15 cellular contexts compared by ENCODE assay signal in genomic region chr16:86249631-86250030, GRCh38.
DNase-seq lines count a peak whose midpoint lies in the region; ATAC-seq and TF ChIP-seq lines count a peak whose summit lies in the region.
"Had no signal": no experiment of that assay in that cellular context is flagged by ENCODE, and none has a peak within 500 bp of the region (broad histone marks: within the 10 kb centered on the region; RNA-seq: fewer than 3 reads in every experiment).

No MANE protein-coding gene starts in this region.

- H3K4me3 ChIP-seq in HEK293 (ENCODE audit: low read depth, low read length) (no peak overlapping the region), IMR-90 (ENCODE audit: insufficient read depth, low read depth, low read length) (no peak overlapping the region), coronary artery (no peak overlapping the region), prostate gland (no peak overlapping the region), tibial nerve (no peak overlapping the region)
- H3K4me3 ChIP-seq: GM23248, HAP-1 had no signal

- TF ChIP-seq CTCF in HEK293 (tag by site-specific recombination; IDR thresholded peaks at IDR 0.05) = no peak
- TF ChIP-seq CTCF in IMR-90 (conservative IDR thresholded peaks at IDR 0.05; ENCODE audit: low read depth, low read length) = no peak
- no peak for TF ChIP-seq CTCF in coronary artery (IDR thresholded peaks at IDR 0.05)
- TF ChIP-seq CTCF in prostate gland (IDR thresholded peaks at IDR 0.05) = no peak
- no peak for TF ChIP-seq CTCF in tibial nerve (IDR thresholded peaks at IDR 0.05)

- peak overlapping the region; percentile 17 for H2AK9ac ChIP-seq in IMR-90 (replicated peaks; ENCODE audit: low read depth, low read length, poor library complexity)

- peaks cover 0 to 19% of the 10 kb centered on the region in 2 experiments; a peak in 2 of 4 replicates for H3K79me1 ChIP-seq in IMR-90 (ENCODE audit: low read depth in 1 of 2, low read length in 2 of 2)

- H3K4ac ChIP-seq in IMR-90 (ENCODE audit: low read depth, low read length) = peak overlapping the region; percentile 99

- H3K27me3 ChIP-seq in IMR-90 (ENCODE audit: control insufficient read depth, insufficient read depth, low read length) (no peaks in the 10 kb centered on the region), prostate gland (replicated peaks; ENCODE audit: insufficient read depth) (no peaks in the 10 kb centered on the region), tibial nerve (no peaks in the 10 kb centered on the region)

- peak overlapping the region; percentile 54 for H2BK5ac ChIP-seq in IMR-90 (ENCODE audit: low read depth, low read length, poor library complexity, severe bottlenecking)

- no peak for TF ChIP-seq RAD21 in IMR-90 (IDR thresholded peaks at IDR 0.05; ENCODE audit: low read length)

- H3K9me3 ChIP-seq in HEK293 (ENCODE audit: control insufficient read depth, insufficient read depth, low read depth, low read length) (no peaks in the 10 kb centered on the region), IMR-90 (ENCODE audit: control insufficient read depth, insufficient read depth, low read length) (peaks cover 5% of the 10 kb centered on the region), prostate gland (no peaks in the 10 kb centered on the region), tibial nerve (peaks cover 0 to 3% (median 0%) of the 10 kb centered on the region in 4 donors)
- H3K9me3 ChIP-seq: BE2C, HAP-1 had no signal

- dilution Hi-C loops in IMR-90 (cut with HindIII; ENCODE audit: low sequenced_read_pairs, unreplicated experiment) = no loop called here

- H4K5ac ChIP-seq in IMR-90 (ENCODE audit: low read depth, low read length) = peak overlapping the region; percentile 81

- TF ChIP-seq POLR2A in IMR-90 (IDR thresholded peaks at IDR 0.05; ENCODE audit: low read depth, low read length) (no peak), prostate gland (IDR thresholded peaks at IDR 0.05) (no peak), tibial nerve (IDR thresholded peaks at IDR 0.05) (no peak)

- no peak overlapping the region for H3K56ac ChIP-seq in IMR-90 (ENCODE audit: extremely low read depth, insufficient read depth, low read length)

- DNase-seq in IMR-90 = no peak
- peak; percentile 53 for DNase-seq in coronary artery (ENCODE audit: low spot score)
- DNase-seq in prostate gland (ENCODE audit: low spot score) = peak; percentile 1
- DNase-seq in NCI-H748 treated with DMSO at 0.1 percent for 48 hours (lab: John Stamatoyannopoulos, UW) = no peak
- no peak for DNase-seq in tibial nerve (ENCODE audit: low spot score in 2 of 2)
- DNase-seq: ACHN; BE2C; C1 segment of cervical spinal cord; CD4-positive, CD25-positive, alpha-beta regulatory T cell; CD8-positive, alpha-beta memory T cell; COR-L47; GM23248 had no signal

- no TSS peak for BruUV-seq in IMR-90 (replicated peaks; lab: Mats Ljungman, UMichigan)

- no peaks in the 10 kb centered on the region for H4K20me1 ChIP-seq in IMR-90 (ENCODE audit: insufficient read depth, low read length)

- CTCF ChIA-PET in HEK293 (lab: Yijun Ruan, JAX) (no interaction called here), IMR-90 (lab: Yijun Ruan, JAX) (no interaction called here)

- ATAC-seq in IMR-90 (ENCODE audit: low read depth) = no peak
- no peak for ATAC-seq in GM21619 (IDR thresholded peaks at IDR 0.05; ENCODE audit: unreplicated experiment)

- intact Hi-C loops in IMR-90 (cut with micrococcal nuclease) = loop anchor here (5.0 kb wide), 1 partner anchor 208 kb away; no protein-coding TSS in a partner anchor
- intact Hi-C loops in prostate gland (cut with DNase I) = no loop called here

- H2AK5ac ChIP-seq in IMR-90 (ENCODE audit: low read depth, low read length) = peak overlapping the region; percentile 93

- H3K27ac ChIP-seq in HEK293 (ENCODE audit: extremely low read depth, low read depth, low read length) (no peak overlapping the region), IMR-90 (ENCODE audit: insufficient read depth, low read length) (no peak overlapping the region), coronary artery (no peak overlapping the region), prostate gland (no peak overlapping the region), tibial nerve (no peak overlapping the region)
- H3K27ac ChIP-seq: GM23248 had no signal

- in situ Hi-C loops in IMR-90 (cut with MboI; ENCODE audit: low sequenced_read_pairs) = no loop called here

- H3K4me1 ChIP-seq in HEK293 (ENCODE audit: control insufficient read depth, insufficient read depth, low read length) (no peaks in the 10 kb centered on the region), IMR-90 (ENCODE audit: control insufficient read depth, insufficient read depth, low read length) (peaks cover 17% of the 10 kb centered on the region), prostate gland (replicated peaks) (no peaks in the 10 kb centered on the region), tibial nerve (no peaks in the 10 kb centered on the region)
- H3K4me1 ChIP-seq: BE2C, HAP-1 had no signal

- H3K23ac ChIP-seq in IMR-90 (ENCODE audit: low read depth, low read length) = peak overlapping the region; percentile 54; the same call in 1 of the 2 replicates

- H2BK120ac ChIP-seq in IMR-90 (ENCODE audit: low read depth, low read length) = peak overlapping the region; percentile 98

- no peak overlapping the region for H2AFZ ChIP-seq in IMR-90 (replicated peaks; ENCODE audit: low read length, poor library complexity)
- H2AFZ ChIP-seq: GM23248 had no signal

- no peak overlapping the region for H3K4me2 ChIP-seq in IMR-90 (ENCODE audit: low read depth, low read length)

- no peak for TF ChIP-seq EP300 in tibial nerve (IDR thresholded peaks at IDR 0.05)

- H3K36me3 ChIP-seq in HEK293 (ENCODE audit: control insufficient read depth in 2 of 2, insufficient read depth in 1 of 2, low read length in 2 of 2) (no peaks in the 10 kb centered on the region), IMR-90 (ENCODE audit: control insufficient read depth, insufficient read depth, low read length) (no peaks in the 10 kb centered on the region), prostate gland (no peaks in the 10 kb centered on the region), tibial nerve (no peaks in the 10 kb centered on the region)
- H3K36me3 ChIP-seq: BE2C, HAP-1 had no signal

- peak overlapping the region; percentile 81 for H3K18ac ChIP-seq in IMR-90 (ENCODE audit: low read depth, low read length)

- no peak overlapping the region for H3K9ac ChIP-seq in IMR-90 (ENCODE audit: low read depth, low read length)
- H3K9ac ChIP-seq: GM23248 had no signal

- H4K8ac ChIP-seq in IMR-90 (ENCODE audit: low read depth in 2 of 2, low read length in 2 of 2) = peak overlapping the region; percentile 44 to 95; a peak in 3 of 4 replicates

- peak overlapping the region; percentile 98 for H4K91ac ChIP-seq in IMR-90 (ENCODE audit: insufficient read depth, low read depth, low read length)

- peak overlapping the region; percentile 96 for H3K14ac ChIP-seq in IMR-90 (replicated peaks; ENCODE audit: low read depth, low read length)

- WGBS in IMR-90 (ENCODE audit: extremely low coverage in 2 of 2, insufficient read length in 1 of 2), 2 experiments = no CpG with 5 or more reads among the region's 6 CpGs
- 88% methylated on average over 6 of the region's 6 CpGs for WGBS in prostate gland
- 80% methylated on average over 6 of the region's 6 CpGs for WGBS in tibial nerve, 2 donors

- POLR2A ChIA-PET in HEK293 (lab: Yijun Ruan, JAX) (no interaction called here), IMR-90 (lab: Charles Lee; ENCODE audit: unreplicated experiment) (no interaction called here)

- H3K9me1 ChIP-seq in IMR-90 (ENCODE audit: insufficient read depth, low read length) = peaks cover 21% of the 10 kb centered on the region

- H2BK20ac ChIP-seq in IMR-90 (ENCODE audit: low read depth, low read length) = peak overlapping the region; percentile 99

- H2BK15ac ChIP-seq in IMR-90 (ENCODE audit: low read depth, low read length) = peak overlapping the region; percentile 98; the same call in 2 of the 3 replicates

TF ChIP-seq in HEK293, 187 proteins besides CTCF, POLR2A, EP300 and RAD21:
- TF ChIP-seq GLIS1 (tag by site-specific recombination; IDR thresholded peaks at IDR 0.05) (peak; percentile 39; the same call in 1 of the 2 replicates), TCF7L2 (IDR thresholded peaks at IDR 0.05; ENCODE audit: borderline replicate concordance, low read depth, low read length) (no peak)
TF ChIP-seq in HEK293: peak in this region for 1.

TF ChIP-seq in IMR-90, 13 proteins besides CTCF, POLR2A, EP300 and RAD21:
- TF ChIP-seq ELK1 (IDR thresholded peaks at IDR 0.05; ENCODE audit: borderline replicate concordance, low read depth, low read length) (no peak), MAZ (IDR thresholded peaks at IDR 0.05; ENCODE audit: borderline replicate concordance, low read depth, low read length) (no peak), MXI1 (IDR thresholded peaks at IDR 0.05; ENCODE audit: borderline replicate concordance, low read depth, low read length) (no peak), BHLHE40 (IDR thresholded peaks at IDR 0.05; ENCODE audit: low read depth, low read length) (no peak), USF2 (IDR thresholded peaks at IDR 0.05; ENCODE audit: low read depth, low read length) (no peak), CHD1 (IDR thresholded peaks at IDR 0.05; ENCODE audit: low read depth, low read length) (no peak), SMC3 (IDR thresholded peaks at IDR 0.05; ENCODE audit: low read depth, low read length) (no peak), RFX5 (IDR thresholded peaks at IDR 0.05; ENCODE audit: low read depth, low read length) (no peak), FOS (IDR thresholded peaks at IDR 0.05; ENCODE audit: low read depth, low read length) (no peak), CEBPB (IDR thresholded peaks at IDR 0.05; ENCODE audit: low read depth, low read length) (no peak), NFE2L2 (IDR thresholded peaks at IDR 0.05; ENCODE audit: low read depth, low read length) (no peak), MAFK (IDR thresholded peaks at IDR 0.05; ENCODE audit: low read depth, low read length) (no peak), RCOR1 (IDR thresholded peaks at IDR 0.05; ENCODE audit: insufficient replicate concordance, low read length) (no peak)

Comparison
In these comparisons a context has a peak if more than half of its experiments do, and no peak if none do; other contexts are left out.
1. DNase-seq: peak in coronary artery (single experiment) and prostate gland (single experiment); none in IMR-90 (single experiment), NCI-H748 treated with DMSO at 0.1 percent for 48 hours (single experiment) and tibial nerve (0 of 2).